8 cellular contexts compared by ENCODE assay signal in the genomic region with DNA sequence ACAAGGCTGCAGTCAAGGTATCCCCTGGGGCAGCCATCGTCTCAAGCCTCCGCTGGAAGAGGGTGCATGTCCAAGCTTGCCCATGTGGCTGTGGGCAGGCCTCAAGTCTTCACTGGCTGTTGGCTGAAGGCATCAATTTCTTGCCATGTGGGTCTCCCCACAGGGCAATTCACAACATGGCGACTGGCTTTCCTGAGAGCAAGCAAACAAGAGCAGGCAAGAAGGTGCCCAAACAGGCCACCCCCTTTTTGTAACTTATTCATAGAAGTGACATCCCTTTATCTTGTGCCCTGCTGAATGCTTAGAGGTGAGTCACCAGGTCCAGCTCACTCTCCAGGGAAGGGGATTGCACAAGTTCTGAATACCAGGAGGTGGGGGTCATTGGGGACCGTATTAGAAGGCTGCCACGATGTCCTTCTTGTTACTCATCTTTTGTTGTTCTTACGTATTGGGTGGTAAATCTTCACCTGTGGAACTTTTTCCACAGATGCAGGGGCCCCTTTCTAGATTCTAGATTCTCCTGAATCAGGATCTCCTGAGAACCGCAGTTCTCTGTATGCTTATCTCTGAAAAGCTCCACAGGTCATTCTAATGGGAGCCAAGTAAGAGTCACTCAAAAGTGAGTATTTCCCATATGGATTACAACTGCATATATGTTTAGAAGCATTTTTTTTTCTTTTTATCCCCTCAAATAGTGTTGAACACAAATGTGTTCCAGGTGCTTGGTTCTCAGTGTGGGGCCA. TPM values are rescaled to one million over a fixed set of nuclear protein-coding genes. Genes with fewer than 3 reads are reported as not detected.
DNase-seq lines count a peak whose midpoint lies in the region; ATAC-seq, FAIRE-seq and TF ChIP-seq lines count a peak whose summit lies in the region.

No MANE protein-coding gene starts in this region.

- no peak overlapping the region for H2AFZ ChIP-seq in HepG2 (ENCODE audit: low read length)

- ATAC-seq in activated CD4-positive, alpha-beta T cell treated with anti-CD3 and anti-CD28 coated beads for 36 hours: peak; percentile 16
- ATAC-seq in HepG2 (peak; percentile 95), HG03354 (IDR thresholded peaks at IDR 0.05; ENCODE audit: poor library complexity, severe bottlenecking, unreplicated experiment) (no peak)

- in situ Hi-C loops in brain microvascular endothelial cell (cut with HindIII; ENCODE audit: low pct_ligation_motif_present, low sequenced_read_pairs) (no loop called here), HepG2 (cut with HindIII; ENCODE audit: extremely low pct_ligation_motif_present, low pct_unique_long_range_greater_than_20kb) (no loop called here)

- peak; percentile 34 to 77; a peak in 2 of 4 replicates for TF ChIP-seq EP300 in HepG2 (IDR thresholded peaks at IDR 0.05; ENCODE audit: low read depth in 2 of 2, low read length in 2 of 2)
- TF ChIP-seq EP300 in HepG2 (CRISPR knock-in tag; IDR thresholded peaks at IDR 0.05; ENCODE audit: borderline replicate concordance): peak; percentile 66; the same call in 1 of the 2 replicates

- TF ChIP-seq POLR2A in HepG2 (IDR thresholded peaks at IDR 0.05; ENCODE audit: insufficient read depth in 1 of 2, low read depth in 2 of 2, low read length in 2 of 2) (no peak), vagina (IDR thresholded peaks at IDR 0.05) (no peak)

- no peaks in the 10 kb centered on the region for H3K27me3 ChIP-seq in brain microvascular endothelial cell (replicated peaks)
- no peaks in the 10 kb centered on the region for H3K27me3 ChIP-seq in HepG2 (ENCODE audit: control insufficient read depth in 1 of 2, insufficient read depth in 2 of 2, low read length in 2 of 2)
- H3K27me3 ChIP-seq in vagina: no peaks in the 10 kb centered on the region

- WGBS in HepG2 (ENCODE audit: low lambda C conversion rate): 23% methylated on average over 6 of the region's 7 CpGs

- H3K9me3 ChIP-seq in HepG2 (ENCODE audit: low read length): no peaks in the 10 kb centered on the region
- no peaks in the 10 kb centered on the region for H3K9me3 ChIP-seq in vagina

- H4K20me1 ChIP-seq in HepG2 (ENCODE audit: insufficient read depth, low read length): no peaks in the 10 kb centered on the region

- POLR2A ChIA-PET in activated CD4-positive, alpha-beta T cell treated with anti-CD3 and anti-CD28 coated beads for 36 hours (lab: Charles Lee): no interaction called here
- POLR2A ChIA-PET in HepG2 (lab: Yijun Ruan, JAX): interaction anchor here (0.9 to 3.2 kb wide), 5 partner anchors 20 to 186 kb away, joined by 3 to 19 read pairs (median 7); partner anchors contain the start of gene MICAL2

- peaks cover 1% of the 10 kb centered on the region for H3K36me3 Mint-ChIP-seq in activated CD4-positive, alpha-beta T cell treated with anti-CD3 and anti-CD28 coated beads for 36 hours (ENCODE audit: low read depth)

- no peak for TF ChIP-seq RAD21 in HepG2 (CRISPR knock-in tag; IDR thresholded peaks at IDR 0.05)

- peaks cover 3% of the 10 kb centered on the region for H3K9me3 Mint-ChIP-seq in activated CD4-positive, alpha-beta T cell treated with anti-CD3 and anti-CD28 coated beads for 36 hours (ENCODE audit: low read depth)

- peak; percentile 88 for FAIRE-seq in HepG2 (lab: Jason Lieb, UNC)

- H3K27me3 Mint-ChIP-seq in activated CD4-positive, alpha-beta T cell treated with anti-CD3 and anti-CD28 coated beads for 36 hours: peaks cover 2% of the 10 kb centered on the region

- H3K4me3 Mint-ChIP-seq in activated CD4-positive, alpha-beta T cell treated with anti-CD3 and anti-CD28 coated beads for 36 hours: no peak overlapping the region

- H3K36me3 ChIP-seq in brain microvascular endothelial cell (replicated peaks): no peaks in the 10 kb centered on the region
- no peaks in the 10 kb centered on the region for H3K36me3 ChIP-seq in HepG2 (replicated peaks in 1 of 2; ENCODE audit: control insufficient read depth in 1 of 2, insufficient read depth in 2 of 2, low read length in 2 of 2)
- H3K36me3 ChIP-seq in vagina: no peaks in the 10 kb centered on the region

- peaks cover 57% of the 10 kb centered on the region for H3K4me1 ChIP-seq in HepG2 (ENCODE audit: insufficient read depth, low read length)
- H3K4me1 ChIP-seq in vagina: peaks cover 28% of the 10 kb centered on the region

- no TSS peak for BruUV-seq in HepG2 (replicated peaks; lab: Mats Ljungman, UMichigan)

- TF ChIP-seq CTCF in brain microvascular endothelial cell (IDR thresholded peaks at IDR 0.05; ENCODE audit: low read depth, low read length, missing control alignments) (no peak), HepG2 (CRISPR knock-in tag; IDR thresholded peaks at IDR 0.05) (no peak), vagina (IDR thresholded peaks at IDR 0.05) (no peak)

- CTCF ChIA-PET in activated CD4-positive, alpha-beta T cell treated with anti-CD3 and anti-CD28 coated beads for 36 hours (lab: Charles Lee): interaction anchor here (0.9 kb wide), 1 partner anchor 19 kb away, joined by 4 read pairs; no protein-coding TSS in a partner anchor
- CTCF ChIA-PET in HepG2 (lab: Yijun Ruan, JAX; ENCODE audit: low intra/inter-chr PET ratio, low total read pairs): no interaction called here

- H3K27ac Mint-ChIP-seq in activated CD4-positive, alpha-beta T cell treated with anti-CD3 and anti-CD28 coated beads for 36 hours: no peak overlapping the region

- H3K9ac ChIP-seq in HepG2 (ENCODE audit: insufficient read depth, low read depth, low read length): peak overlapping the region; percentile 48; the same call in 1 of the 2 replicates

- no peaks in the 10 kb centered on the region for H3K79me2 ChIP-seq in HepG2 (ENCODE audit: insufficient read depth, low read length)

- intact Hi-C loops in activated CD4-positive, alpha-beta T cell treated with anti-CD3 and anti-CD28 coated beads for 36 hours (cut with DNase I, micrococcal nuclease): no loop called here
- intact Hi-C loops in HepG2 (cut with micrococcal nuclease; ENCODE audit: unreplicated experiment): loop anchor here (5.0 kb wide), 1 partner anchor 216 kb away; no protein-coding TSS in a partner anchor
- intact Hi-C loops in vagina (cut with DNase I): no loop called here

- no peak overlapping the region for H3K4me3 ChIP-seq in brain microvascular endothelial cell (ENCODE audit: low read depth, low read length)
- peak overlapping the region in 2 of 3 experiments; percentile 4 to 41; a peak in 2 of 6 replicates for H3K4me3 ChIP-seq in HepG2 (replicated peaks in 1 of 3; ENCODE audit: insufficient read depth in 1 of 3, low read depth in 2 of 3, low read length in 3 of 3)
- H3K4me3 ChIP-seq in vagina: no peak overlapping the region

- H3K4me1 Mint-ChIP-seq in activated CD4-positive, alpha-beta T cell treated with anti-CD3 and anti-CD28 coated beads for 36 hours: peaks cover 1% of the 10 kb centered on the region

- H3K27ac ChIP-seq in brain microvascular endothelial cell: peak overlapping the region; percentile 61
- no peak overlapping the region for H3K27ac ChIP-seq in HepG2 (ENCODE audit: extremely low read length, insufficient read depth, low read length)
- peak overlapping the region; percentile 56 for H3K27ac ChIP-seq in vagina

- H3K4me2 ChIP-seq in HepG2 (ENCODE audit: low read depth, low read length): peak overlapping the region; percentile 73

- DNase-seq in activated CD4-positive, alpha-beta T cell treated with anti-CD3 and anti-CD28 coated beads for 36 hours: no peak
- DNase-seq in activated CD4-positive, alpha-beta T cell treated with anti-CD3 and anti-CD28 coated beads, Interleukin-2, amount 50 U/mL, for 48 hours: no peak
- DNase-seq in brain microvascular endothelial cell (peak; percentile 91), HepG2 (ENCODE audit: low spot score) (peak; percentile 94), vagina (ENCODE audit: extremely low spot score in 2 of 2) (no peak), DMS114 treated with DMSO at 0.1 percent for 48 hours (lab: John Stamatoyannopoulos, UW; ENCODE audit: unreplicated experiment) (no peak)
- DNase-seq in stimulated activated CD4-positive, alpha-beta T cell treated with anti-CD3 and anti-CD28 coated beads, Interleukin-4, amount 100 ng/mL, for 1 hour: no peak

RNA-seq across cellular contexts. Expression of gene MICAL2, which starts 44.2 kb away (rescaled TPM):
- 100 to 1,000 TPM; 186 to 207 TPM for total RNA-seq in activated CD4-positive, alpha-beta T cell treated with anti-CD3 and anti-CD28 coated beads for 36 hours
- total RNA-seq in HepG2 (2016; rRNA removed; fragmentation: Illumina TruSeq; extraction: Trizol): 1.1 and 1.4 TPM in 2 replicates
- 0.18 and 0.51 TPM in 2 replicates for total RNA-seq in HepG2 (2016; cell fraction: cytosol; rRNA removed; fragmentation: Illumina TruSeq; extraction: Trizol; ENCODE audit: low read depth)
- total RNA-seq in HepG2 (2016; cell fraction: insoluble cytoplasmic fraction; rRNA removed; fragmentation: Illumina TruSeq; extraction: Trizol): 1.1 and 1.7 TPM in 2 replicates
- 1.1 and 1.3 TPM in 2 replicates for total RNA-seq in HepG2 (2016; cell fraction: membrane; rRNA removed; fragmentation: Illumina TruSeq; extraction: Trizol)
- total RNA-seq in HepG2 (2016; cell fraction: nucleus; rRNA removed; fragmentation: Illumina TruSeq; extraction: Trizol): 1.6 and 3.7 TPM in 2 replicates
- 0.59 and 0.78 TPM in 2 replicates for polyA plus RNA-seq in HepG2 (2011; rRNA removed)
- polyA plus RNA-seq in HepG2 (2011; cell fraction: cytosol; rRNA removed): 0.46 and 0.50 TPM in 2 replicates
- polyA plus RNA-seq in HepG2 (2011; cell fraction: nucleus; rRNA removed): 0.61 and 0.97 TPM in 2 replicates
- polyA plus RNA-seq in HepG2 (2012): 0.48 and 1.6 TPM in 2 replicates
- 0.29 and 0.53 TPM in 2 replicates for polyA plus RNA-seq in HepG2 (2016; cell fraction: cytosol; fragmentation: Illumina TruSeq; extraction: Trizol; ENCODE audit: low read depth)
- polyA plus RNA-seq in HepG2 (2016; cell fraction: insoluble cytoplasmic fraction; fragmentation: Illumina TruSeq; extraction: Trizol; ENCODE audit: low read depth): 0.73 and 1.3 TPM in 2 replicates
- polyA plus RNA-seq in HepG2 (2016; cell fraction: membrane; fragmentation: Illumina TruSeq; extraction: Trizol; ENCODE audit: low read depth): 0.34 and 0.39 TPM in 2 replicates
- 1.2 and 2.1 TPM in 2 replicates for polyA plus RNA-seq in HepG2 (2016; cell fraction: nucleus; fragmentation: Illumina TruSeq; extraction: Trizol; ENCODE audit: insufficient read depth, low read depth)
- 1.6 and 8.6 TPM in 2 replicates for polyA minus RNA-seq in HepG2 (2011; rRNA and poly(A)+ RNA removed; ENCODE audit: low replicate concordance)
- polyA minus RNA-seq in HepG2 (2011; cell fraction: cytosol; rRNA and poly(A)+ RNA removed): 0.70 and 2.7 TPM in 2 replicates
- polyA minus RNA-seq in HepG2 (2011; cell fraction: nucleus; rRNA and poly(A)+ RNA removed): 2.4 and 3.5 TPM in 2 replicates
- total RNA-seq in vagina: 41.7 TPM

RNA-seq across cellular contexts. Expression of gene DKK3, which starts 57.8 kb away (rescaled TPM):
- not detected for total RNA-seq in activated CD4-positive, alpha-beta T cell treated with anti-CD3 and anti-CD28 coated beads for 36 hours
- total RNA-seq in HepG2 (2016; rRNA removed; fragmentation: Illumina TruSeq; extraction: Trizol) (0.09 TPM in 1 of 2 replicates, not detected in the other), vagina (110 TPM)
- not detected in 2 replicates for total RNA-seq in HepG2 (2016; cell fraction: cytosol; rRNA removed; fragmentation: Illumina TruSeq; extraction: Trizol; ENCODE audit: low read depth)
- total RNA-seq in HepG2 (2016; cell fraction: insoluble cytoplasmic fraction; rRNA removed; fragmentation: Illumina TruSeq; extraction: Trizol): not detected in 2 replicates
- total RNA-seq in HepG2 (2016; cell fraction: membrane; rRNA removed; fragmentation: Illumina TruSeq; extraction: Trizol): 0.09 TPM in 1 of 2 replicates, not detected in the other
- total RNA-seq in HepG2 (2016; cell fraction: nucleus; rRNA removed; fragmentation: Illumina TruSeq; extraction: Trizol): not detected in 2 replicates
- polyA plus RNA-seq in HepG2 (2011; rRNA removed): 0.20 and 0.67 TPM in 2 replicates
- polyA plus RNA-seq in HepG2 (2011; cell fraction: cytosol; rRNA removed): 0.12 and 0.29 TPM in 2 replicates
- 0.09 and 0.55 TPM in 2 replicates for polyA plus RNA-seq in HepG2 (2011; cell fraction: nucleus; rRNA removed)
- 0.08 TPM in 1 of 2 replicates, not detected in the other for polyA plus RNA-seq in HepG2 (2012)
- polyA plus RNA-seq in HepG2 (2016; cell fraction: cytosol; fragmentation: Illumina TruSeq; extraction: Trizol; ENCODE audit: low read depth): not detected in 2 replicates
- polyA plus RNA-seq in HepG2 (2016; cell fraction: insoluble cytoplasmic fraction; fragmentation: Illumina TruSeq; extraction: Trizol; ENCODE audit: low read depth): not detected in 2 replicates
- polyA plus RNA-seq in HepG2 (2016; cell fraction: membrane; fragmentation: Illumina TruSeq; extraction: Trizol; ENCODE audit: low read depth): 0.15 TPM in 1 of 2 replicates, not detected in the other
- not detected in 2 replicates for polyA plus RNA-seq in HepG2 (2016; cell fraction: nucleus; fragmentation: Illumina TruSeq; extraction: Trizol; ENCODE audit: insufficient read depth, low read depth)
- 0.18 and 0.35 TPM in 2 replicates for polyA minus RNA-seq in HepG2 (2011; rRNA and poly(A)+ RNA removed; ENCODE audit: low replicate concordance)
- polyA minus RNA-seq in HepG2 (2011; cell fraction: cytosol; rRNA and poly(A)+ RNA removed): not detected in 2 replicates
- polyA minus RNA-seq in HepG2 (2011; cell fraction: nucleus; rRNA and poly(A)+ RNA removed): not detected in 2 replicates

Comparison
In these comparisons a context has a peak if more than half of its experiments do, and no peak if none do; other contexts are left out.
1. DNase-seq: peak in brain microvascular endothelial cell (single experiment) and HepG2 (single experiment); none in activated CD4-positive, alpha-beta T cell treated with anti-CD3 and anti-CD28 coated beads for 36 hours (single experiment), activated CD4-positive, alpha-beta T cell treated with anti-CD3 and anti-CD28 coated beads, Interleukin-2, amount 50 U/mL, for 48 hours (0 of 2), vagina (0 of 2), stimulated activated CD4-positive, alpha-beta T cell treated with anti-CD3 and anti-CD28 coated beads, Interleukin-4, amount 100 ng/mL, for 1 hour (single experiment) and DMS114 treated with DMSO at 0.1 percent for 48 hours (single experiment).
2. H3K4me3 ChIP-seq: peak in HepG2 (2 of 3); none in brain microvascular endothelial cell (single experiment) and vagina (0 of 2).
3. RNA of gene DKK3, which starts 57.8 kb away (total RNA-seq): 110 TPM in vagina (single experiment); 0.09 TPM in HepG2 and not detected in activated CD4-positive, alpha-beta T cell treated with anti-CD3 and anti-CD28 coated beads for 36 hours; every median in the first group is over 10 times any median in the second.